9 cellular contexts compared by ENCODE assay signal in genomic region chr18:23143871-23144270, GRCh38. TPM values are rescaled to one million over a fixed set of nuclear protein-coding genes. Genes with fewer than 3 reads are reported as not detected.
DNase-seq lines count a peak whose midpoint lies in the region; ATAC-seq, FAIRE-seq and TF ChIP-seq lines count a peak whose summit lies in the region.
"Had no signal": no experiment of that assay in that cellular context is flagged by ENCODE, and none has a peak within 500 bp of the region (broad histone marks: within the 10 kb centered on the region; RNA-seq: fewer than 3 reads in every experiment).

No MANE protein-coding gene starts in this region.

- peak overlapping the region in 1 of 2 experiments; percentile 68; a peak in 3 of 6 replicates for H3K27ac ChIP-seq in A549

- no peak for TF ChIP-seq EP300 in A549 (IDR thresholded peaks at IDR 0.05)

- TF ChIP-seq POLR2A in A549 (IDR thresholded peaks at IDR 0.05; ENCODE audit: low read length), result no peak

- no peaks in the 10 kb centered on the region for H3K36me3 ChIP-seq in H7 (replicated peaks; ENCODE audit: control insufficient read depth, insufficient read depth, low read length)

- H3K27me3 Mint-ChIP-seq in naive B cell, result peaks cover 5 to 23% (median 6%) of the 10 kb centered on the region in 3 donors

- no peak overlapping the region for H3K4me3 Mint-ChIP-seq in naive B cell

- no peak for TF ChIP-seq RAD21 in A549 (conservative IDR thresholded peaks at IDR 0.05 in 1 of 2, IDR thresholded peaks at IDR 0.05 in 1 of 2)

- FAIRE-seq in A549 (lab: Jason Lieb, UNC), result no peak
- no peak for FAIRE-seq in urothelium cell line (lab: Jason Lieb, UNC)

- WGBS in A549 (ENCODE audit: missing lambda C conversion rate), result 84% methylated on average over 7 of the region's 9 CpGs

- H3K9me3 ChIP-seq in A549, result no peaks in the 10 kb centered on the region

- ATAC-seq in A549 (peak in 1 of 2 experiments; percentile 30; a peak in 3 of 6 replicates), naive B cell (ENCODE audit: low read depth in 2 of 2) (no peak)

- H3K4me3 ChIP-seq in A549 (no peak overlapping the region), H7 (ENCODE audit: insufficient read depth, low read depth, low read length) (no peak overlapping the region)

- no peak for TF ChIP-seq CTCF in A549 (IDR thresholded peaks at IDR 0.05)

- DNase-seq in A549 (ENCODE audit: low read depth in 1 of 2, low spot score in 1 of 2) (no peak), NCI-H226 (peak; percentile 34), dermis blood vessel endothelial cell (peak; percentile 20), naive B cell (no peak), GM19240 (ENCODE audit: insufficient read length, low spot score) (no peak), H7 (no peak), urothelium cell line (ENCODE audit: low spot score) (no peak)
- no peak for DNase-seq in activated CD4-positive, alpha-beta T cell treated with anti-CD3 and anti-CD28 coated beads for 1 hour
- DNase-seq: stimulated activated CD8-positive, alpha-beta memory T cell treated with anti-CD3 and anti-CD28 coated beads, Interleukin-4, amount 100 ng/mL, for 48 hours had no signal

- peaks cover 0 to 13% (median 8%) of the 10 kb centered on the region in 3 donors for H3K4me1 Mint-ChIP-seq in naive B cell

- H3K36me3 Mint-ChIP-seq in naive B cell, result peaks cover 0 to 4% of the 10 kb centered on the region in 2 donors

- no peaks in the 10 kb centered on the region for H3K9me3 Mint-ChIP-seq in naive B cell

- peak overlapping the region in 5 of 6 donors; percentile 12 to 87 (median 70) for H3K27ac Mint-ChIP-seq in naive B cell

- no peaks in the 10 kb centered on the region for H3K27me3 ChIP-seq in H7 (ENCODE audit: control insufficient read depth, insufficient read depth, low read length)

- POLR2A ChIA-PET in A549 (lab: Yijun Ruan, JAX), result no interaction called here

- CTCF ChIA-PET in A549 (lab: Yijun Ruan, JAX), result interaction anchor here (1.0 kb wide), 1 partner anchor 48 kb away, joined by 6 read pairs; no protein-coding TSS in a partner anchor

- H3K4me2 ChIP-seq in A549, result peak overlapping the region; percentile 25; the same call in 1 of the 3 replicates

- peaks cover 32% of the 10 kb centered on the region for H3K4me1 ChIP-seq in A549

TF ChIP-seq in A549, 52 proteins besides CTCF, POLR2A, EP300 and RAD21:
- TF ChIP-seq, protein P1, sequence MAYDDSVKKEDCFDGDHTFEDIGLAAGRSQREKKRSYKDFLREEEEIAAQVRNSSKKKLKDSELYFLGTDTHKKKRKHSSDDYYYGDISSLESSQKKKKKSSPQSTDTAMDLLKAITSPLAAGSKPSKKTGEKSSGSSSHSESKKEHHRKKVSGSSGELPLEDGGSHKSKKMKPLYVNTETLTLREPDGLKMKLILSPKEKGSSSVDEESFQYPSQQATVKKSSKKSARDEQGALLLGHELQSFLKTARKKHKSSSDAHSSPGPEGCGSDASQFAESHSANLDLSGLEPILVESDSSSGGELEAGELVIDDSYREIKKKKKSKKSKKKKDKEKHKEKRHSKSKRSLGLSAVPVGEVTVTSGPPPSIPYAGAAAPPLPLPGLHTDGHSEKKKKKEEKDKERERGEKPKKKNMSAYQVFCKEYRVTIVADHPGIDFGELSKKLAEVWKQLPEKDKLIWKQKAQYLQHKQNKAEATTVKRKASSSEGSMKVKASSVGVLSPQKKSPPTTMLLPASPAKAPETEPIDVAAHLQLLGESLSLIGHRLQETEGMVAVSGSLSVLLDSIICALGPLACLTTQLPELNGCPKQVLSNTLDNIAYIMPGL (CRISPR knock-in tag; IDR thresholded peaks at IDR 0.05; ENCODE audit: borderline replicate concordance), result no peak
- TF ChIP-seq HOXB13 (CRISPR knock-in tag; IDR thresholded peaks at IDR 0.05; ENCODE audit: low read depth) (no peak), RNF2 (IDR thresholded peaks at IDR 0.05; ENCODE audit: borderline replicate concordance, low read depth) (no peak)

RNA-seq across cellular contexts. Expression of gene CABLES1, which starts 8.6 kb away (rescaled TPM):
- polyA plus RNA-seq in A549 (2011; rRNA removed), result 8.5 and 8.6 TPM in 2 replicates
- polyA plus RNA-seq in A549 (2012; cell fraction: cytosol; rRNA removed), result 6.8 and 8.3 TPM in 2 replicates
- 6.0 and 10.3 TPM in 2 replicates for polyA plus RNA-seq in A549 (2012; cell fraction: nucleus; rRNA removed)
- polyA plus RNA-seq in A549 (2017; fragmentation: RNase III; extraction: RNeasy Plus Mini Kit Qiagen cat#74134 plus additional on column Dnase treatment), result 4.5 to 6.4 TPM (median 5.0 TPM) in 3 replicates
- 7.4 and 9.1 TPM in 2 replicates for polyA minus RNA-seq in A549 (2011; rRNA and poly(A)+ RNA removed)
- total RNA-seq in dermis blood vessel endothelial cell, result 38.5 and 43.3 TPM in 2 replicates
- polyA plus RNA-seq in naive B cell (ENCODE audit: low read depth in 6 of 6), result under 1 TPM in 4 of 6 donors, not detected in 2; 0.10 to 0.63 (median 0.21) TPM
- total RNA-seq in H7 (2014; rRNA removed; shearing (Covaris generic)), result 9.6 and 22.5 TPM in 2 replicates

Comparison
In these comparisons a context has a peak if more than half of its experiments do, and no peak if none do; other contexts are left out.
1. DNase-seq: peak in NCI-H226 (single experiment) and dermis blood vessel endothelial cell (single experiment); none in A549 (0 of 2), naive B cell (single experiment), GM19240 (single experiment), H7 (single experiment), activated CD4-positive, alpha-beta T cell treated with anti-CD3 and anti-CD28 coated beads for 1 hour (single experiment) and urothelium cell line (single experiment).